ENCODE assay signal across 8 cellular contexts in genomic region chr15:93030430-93031102, GRCh38. TPM values are rescaled to one million over a fixed set of nuclear protein-coding genes. Genes with fewer than 3 reads are reported as not detected.
DNase-seq lines count a peak whose midpoint lies in the region; ATAC-seq and TF ChIP-seq lines count a peak whose summit lies in the region.

No MANE protein-coding gene starts in this region.

- in situ Hi-C loops in GM13977 (cut with MboI; ENCODE audit: low pct_unique_long_range_greater_than_20kb, low sequenced_read_pairs, unreplicated experiment) = no loop called here

- H3K27ac ChIP-seq in ACC112 (ENCODE audit: low read depth, low read length) (peak overlapping the region; percentile 97; the same call in 1 of the 2 replicates), cingulate gyrus (ENCODE audit: low read depth, low read length) (peak overlapping the region; percentile 3), left lung (peak overlapping the region; percentile 19 to 93)

- no peaks in the 10 kb centered on the region for H3K9me3 ChIP-seq in left lung

- no peaks in the 10 kb centered on the region for H3K27me3 ChIP-seq in ACC112 (ENCODE audit: insufficient read depth, low read length)
- no peaks in the 10 kb centered on the region for H3K27me3 ChIP-seq in left lung

- intact Hi-C loops in left lung (cut with DNase I) = loop anchor here in 1 of 2 donors (10.0 kb wide), 1 partner anchor 1084 kb away; no protein-coding TSS in a partner anchor

- peak; percentile 90 for DNase-seq in GM13977 (ENCODE audit: low spot score)
- DNase-seq in NCI-H1694 (lab: John Stamatoyannopoulos, UW) = peak; percentile 44
- peak; percentile 42 to 51 for DNase-seq in activated CD4-positive, alpha-beta T cell treated with anti-CD3 and anti-CD28 coated beads for 24 hours (ENCODE audit: low read depth in 2 of 2)
- peak; percentile 71 to 80 for DNase-seq in left lung
- DNase-seq in stimulated activated CD4-positive, alpha-beta T cell treated with anti-CD3 and anti-CD28 coated beads, Interleukin-4, amount 100 ng/mL, for 4 hours = peak; percentile 48 to 52

- peaks cover 19% of the 10 kb centered on the region; the same call in 1 of the 2 replicates for H3K36me3 ChIP-seq in ACC112 (ENCODE audit: insufficient read depth, low read length)
- peaks cover 0 to 21% of the 10 kb centered on the region in 2 donors for H3K36me3 ChIP-seq in left lung

- peak; percentile 75 for ATAC-seq in HG02870 (IDR thresholded peaks at IDR 0.05; ENCODE audit: unreplicated experiment)
- ATAC-seq in left lung = peak; percentile 68

- TF ChIP-seq CTCF in GM13977 (IDR thresholded peaks at IDR 0.05; ENCODE audit: extremely low read depth, insufficient read depth, missing control alignments) (peak; percentile 82), left lung (IDR thresholded peaks at IDR 0.05) (peak; percentile 71 to 92)

- H3K4me1 ChIP-seq in ACC112 (ENCODE audit: control insufficient read depth, insufficient read depth, low read length, unreplicated experiment) (peaks cover 41% of the 10 kb centered on the region), left lung (peaks cover 41 to 56% of the 10 kb centered on the region in 2 donors)

- H2AFZ ChIP-seq in ACC112 (ENCODE audit: low read length, unreplicated experiment) = no peak overlapping the region

- H3K79me2 ChIP-seq in ACC112 (ENCODE audit: control insufficient read depth, insufficient read depth, low read length, unreplicated experiment) = no peaks in the 10 kb centered on the region

- no peak overlapping the region for H3K4me3 ChIP-seq in ACC112 (ENCODE audit: low read depth, low read length)
- H3K4me3 ChIP-seq in left lung = no peak overlapping the region

RNA-seq across cellular contexts. Expression of gene RGMA, which starts 58.4 kb away (rescaled TPM):
- total RNA-seq in left lung = 1 to 10 TPM; 4.6 to 5.7 TPM

Comparison
In these comparisons a context has a peak if more than half of its experiments do, and no peak if none do; other contexts are left out.
1. H3K27ac ChIP-seq: peak in every context shown above with its lines; median percentile 97 in ACC112; 56 in left lung; 3 in cingulate gyrus.